In the genomic region with DNA sequence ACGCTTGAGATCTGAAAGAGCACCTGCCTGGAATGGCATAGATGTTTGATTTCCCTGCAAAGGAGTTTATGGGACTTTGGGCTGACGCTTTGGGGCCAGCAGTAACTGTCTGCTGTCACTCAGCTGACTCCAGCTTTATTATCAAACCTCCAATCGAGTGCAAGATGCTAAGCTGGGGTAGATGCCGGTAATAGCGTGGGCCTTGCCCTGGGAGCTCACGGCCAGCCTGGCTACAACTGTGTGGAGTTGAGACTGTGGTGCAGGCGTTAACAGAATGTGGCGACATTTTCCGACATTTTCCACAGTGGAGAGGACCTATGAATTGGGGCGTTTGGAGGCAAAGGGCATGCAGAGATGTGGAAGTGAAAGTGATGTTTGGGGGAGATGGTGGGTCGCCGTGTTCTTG, we compare ENCODE assay signal across 8 cellular contexts. TPM values are rescaled to one million over a fixed set of nuclear protein-coding genes. Genes with fewer than 3 reads are reported as not detected.
DNase-seq lines count a peak whose midpoint lies in the region; ATAC-seq, FAIRE-seq and TF ChIP-seq lines count a peak whose summit lies in the region.

No MANE protein-coding gene starts in this region.

- CTCF ChIA-PET in K562 (lab: Yijun Ruan, JAX; ENCODE audit: low intra/inter-chr PET ratio), result no interaction called here

- H3K9ac ChIP-seq in K562 (ENCODE audit: insufficient read depth in 1 of 2, low read depth in 2 of 2, low read length in 2 of 2), result peak overlapping the region; percentile 65 to 94; a peak in 3 of 4 replicates

- no peak for TF ChIP-seq EP300 in K562 (IDR thresholded peaks at IDR 0.05; ENCODE audit: low read length)

- TF ChIP-seq POLR2A in K562 (conservative IDR thresholded peaks at IDR 0.05), result no peak

- peak overlapping the region; percentile 80 for H3K4me3 ChIP-seq in K562
- H3K4me3 ChIP-seq in mesodermal cell (ENCODE audit: extremely low read depth, insufficient read depth, low read length, poor library complexity, severe bottlenecking), result peak overlapping the region; percentile 76

- in situ Hi-C loops in K562 (cut with MboI), result no loop called here

- no TSS peak for BruUV-seq in K562 (replicated peaks; lab: Mats Ljungman, UMichigan)

- ATAC-seq in stimulated activated naive CD8-positive, alpha-beta T cell treated with anti-CD3 and anti-CD28 coated beads, Interleukin-15, Interleukin-2, amounts not matched to agents 100 U/mL and 50 U/mL, for 24 hours, result no peak
- ATAC-seq in K562 (peak; percentile 6), HG03139 (IDR thresholded peaks at IDR 0.05; ENCODE audit: unreplicated experiment) (no peak), omental fat pad (ENCODE audit: low FRiP score) (no peak)

- no peaks in the 10 kb centered on the region for H3K9me3 Mint-ChIP-seq in stimulated activated naive CD8-positive, alpha-beta T cell treated with anti-CD3 and anti-CD28 coated beads, Interleukin-15, Interleukin-2, amounts not matched to agents 100 ng/mL and 50 ng/mL, for 24 hours

- H3K9me1 ChIP-seq in K562 (ENCODE audit: control insufficient read depth, insufficient read depth, low read length), result no peaks in the 10 kb centered on the region

- H3K36me3 Mint-ChIP-seq in stimulated activated naive CD8-positive, alpha-beta T cell treated with anti-CD3 and anti-CD28 coated beads, Interleukin-15, Interleukin-2, amounts not matched to agents 100 ng/mL and 50 ng/mL, for 24 hours (ENCODE audit: low read depth), result peaks cover 4% of the 10 kb centered on the region

- H3K36me3 ChIP-seq in K562 (ENCODE audit: control insufficient read depth, insufficient read depth, low read length), result no peaks in the 10 kb centered on the region; the same call in 2 of the 3 replicates
- no peaks in the 10 kb centered on the region for H3K36me3 ChIP-seq in mesodermal cell (ENCODE audit: control insufficient read depth, insufficient read depth, low read length)

- peak overlapping the region; percentile 62; the same call in 1 of the 3 replicates for H3K27ac ChIP-seq in K562 (ENCODE audit: extremely low read depth, low read depth, low read length)
- H3K27ac ChIP-seq in mesodermal cell (ENCODE audit: low read depth, low read length, severe bottlenecking), result no peak overlapping the region

- peaks cover 36% of the 10 kb centered on the region for H3K79me2 ChIP-seq in K562 (ENCODE audit: control insufficient read depth, insufficient read depth, low read length)

- FAIRE-seq in K562 (lab: Jason Lieb, UNC), result peak; percentile 61

- H3K27ac Mint-ChIP-seq in stimulated activated naive CD8-positive, alpha-beta T cell treated with anti-CD3 and anti-CD28 coated beads, Interleukin-15, Interleukin-2, amounts not matched to agents 100 ng/mL and 50 ng/mL, for 24 hours, result peak overlapping the region; percentile 84

- no peak overlapping the region for H2AFZ ChIP-seq in K562 (ENCODE audit: low read depth, low read length)

- TF ChIP-seq RAD21 in K562 (CRISPR knock-in tag; conservative IDR thresholded peaks at IDR 0.05 in 1 of 2, IDR thresholded peaks at IDR 0.05 in 1 of 2), result no peak

- TF ChIP-seq CTCF in K562 (IDR thresholded peaks at IDR 0.05 in 2 of 3, conservative IDR thresholded peaks at IDR 0.05 in 1 of 3; ENCODE audit: insufficient read depth in 2 of 3, low read depth in 1 of 3, low read length in 3 of 3) (no peak), omental fat pad (IDR thresholded peaks at IDR 0.05) (no peak)

- no peak for DNase-seq in stimulated activated naive CD8-positive, alpha-beta T cell treated with anti-CD3 and anti-CD28 coated beads, Interleukin-15, Interleukin-2, amounts not matched to agents 100 U/mL and 50 U/mL, for 24 hours
- DNase-seq in K562 (ENCODE audit: extremely low read depth in 1 of 4, low spot score in 3 of 4) (peak in 2 of 4 experiments; percentile 35 to 56), omental fat pad (ENCODE audit: low spot score) (no peak), SIG-M5 treated with dmso at 0.1 percent for 504 hours (lab: John Stamatoyannopoulos, UW; ENCODE audit: unreplicated experiment) (no peak), dedifferentiated amniotic fluid mesenchymal stem cell (ENCODE audit: extremely low spot score) (no peak)

- no peaks in the 10 kb centered on the region for H3K27me3 Mint-ChIP-seq in stimulated activated naive CD8-positive, alpha-beta T cell treated with anti-CD3 and anti-CD28 coated beads, Interleukin-15, Interleukin-2, amounts not matched to agents 100 ng/mL and 50 ng/mL, for 24 hours

- no peaks in the 10 kb centered on the region for H3K9me3 ChIP-seq in K562 (replicated peaks; ENCODE audit: control insufficient read depth, insufficient read depth, low read depth, low read length)
- no peaks in the 10 kb centered on the region for H3K9me3 ChIP-seq in mesodermal cell (ENCODE audit: control insufficient read depth, low read length)

- peaks cover 57% of the 10 kb centered on the region for H3K4me1 Mint-ChIP-seq in stimulated activated naive CD8-positive, alpha-beta T cell treated with anti-CD3 and anti-CD28 coated beads, Interleukin-15, Interleukin-2, amounts not matched to agents 100 ng/mL and 50 ng/mL, for 24 hours (ENCODE audit: low read depth)

- no peaks in the 10 kb centered on the region for H4K20me1 ChIP-seq in K562 (replicated peaks; ENCODE audit: control insufficient read depth, insufficient read depth, low read length)

- POLR2A ChIA-PET in K562 (lab: Yijun Ruan, JAX), result interaction anchor here (0.6 to 1.2 kb wide), 3 partner anchors 9 to 38 kb away, joined by 3 to 4 read pairs (median 4); no protein-coding TSS in a partner anchor

- peak overlapping the region; percentile 83 for H3K4me2 ChIP-seq in K562 (ENCODE audit: insufficient read depth, low read length)

- peaks cover 53 to 57% of the 10 kb centered on the region in 2 experiments for H3K4me1 ChIP-seq in K562 (replicated peaks in 1 of 2; ENCODE audit: control insufficient read depth in 2 of 2, insufficient read depth in 2 of 2, low read length in 2 of 2)
- H3K4me1 ChIP-seq in mesodermal cell (ENCODE audit: control insufficient read depth, insufficient read depth, low read length, poor library complexity, severe bottlenecking), result peaks cover 20% of the 10 kb centered on the region

- no peaks in the 10 kb centered on the region for H3K27me3 ChIP-seq in K562 (ENCODE audit: control insufficient read depth in 2 of 2, insufficient read depth in 2 of 2, low read length in 2 of 2)

- peak overlapping the region; percentile 75 for H3K4me3 Mint-ChIP-seq in stimulated activated naive CD8-positive, alpha-beta T cell treated with anti-CD3 and anti-CD28 coated beads, Interleukin-15, Interleukin-2, amounts not matched to agents 100 ng/mL and 50 ng/mL, for 24 hours

- intact Hi-C loops in K562 (cut with micrococcal nuclease), result loop anchor here (5.0 kb wide), 1 partner anchor 382 kb away; no protein-coding TSS in a partner anchor

- 34% methylated on average over 12 of the region's 12 CpGs for WGBS in K562 (ENCODE audit: insufficient coverage, low coverage, missing lambda C conversion rate)
- 93 to 94% methylated on average over 11 to 12 of the region's 12 CpGs for WGBS in mesodermal cell (ENCODE audit: insufficient coverage in 2 of 2), 2 experiments

TF ChIP-seq in K562, 482 proteins besides CTCF, POLR2A, EP300 and RAD21 (continues in another document):
- TF ChIP-seq POLR3A (IDR thresholded peaks at IDR 0.05; ENCODE audit: borderline replicate concordance, extremely low read depth, insufficient read depth, insufficient read length), result no peak

RNA-seq across cellular contexts. Expression of gene CHST12, which starts 1.3 kb away (rescaled TPM):
- 5.2 and 11.8 TPM in 2 replicates for total RNA-seq in K562 (2011; cell fraction: chromatin; rRNA removed; ENCODE audit: low replicate concordance)
- 6.2 and 7.2 TPM in 2 replicates for total RNA-seq in K562 (2011; cell fraction: nucleolus; rRNA removed)
- 5.4 and 5.7 TPM in 2 replicates for total RNA-seq in K562 (2011; cell fraction: nucleoplasm; rRNA removed)
- total RNA-seq in K562 (2014; rRNA removed) (8.2 and 8.9 TPM in 2 replicates), K562 (2014; rRNA removed; fragmentation: Illumina TruSeq; extraction: Trizol) (0.84 and 1.1 TPM in 2 replicates), K562 (2015; rRNA removed; fragmentation: Illumina TruSeq; extraction: Trizol) (4.0 and 4.2 TPM in 2 replicates), K562 (2021) (17.3 and 19.8 TPM in 2 replicates), omental fat pad (10 to 100 TPM in 3 of 4 donors, 1 to 10 TPM in 1; 7.9 to 18.3 (median 11.3) TPM)
- polyA plus RNA-seq in K562 (2011; rRNA removed) (3.6 and 6.8 TPM in 2 replicates), K562 (2014; fragmentation: Illumina TruSeq; extraction: Trizol) (2.1 and 5.7 TPM in 2 replicates), K562 (2014; fragmentation: Nextera tagmentation; extraction: Ambion mirVana) (under 1 TPM; 0.18 to 0.24 TPM), K562 (2014; rRNA removed) (10.3 and 10.6 TPM in 2 replicates)
- 10.4 and 21.4 TPM in 2 replicates for polyA plus RNA-seq in K562 (2011; cell fraction: cytosol; rRNA removed)
- 5.1 and 6.2 TPM in 2 replicates for polyA plus RNA-seq in K562 (2011; cell fraction: nucleus; rRNA removed)
- polyA plus RNA-seq in K562 (2012), result 10.2 and 24.4 TPM in 2 replicates
- 1.3 and 1.8 TPM in 2 replicates for polyA minus RNA-seq in K562 (2011; rRNA and poly(A)+ RNA removed)
- polyA minus RNA-seq in K562 (2011; cell fraction: cytosol; rRNA and poly(A)+ RNA removed), result 6.8 and 9.4 TPM in 2 replicates
- polyA minus RNA-seq in K562 (2011; cell fraction: nucleus; rRNA and poly(A)+ RNA removed), result 1.6 and 2.2 TPM in 2 replicates
- polyA plus RNA-seq in mesodermal cell (2013, experiment 1 of 2), result 20.6 TPM
- 15.7 TPM for polyA plus RNA-seq in mesodermal cell (2013, experiment 2 of 2)

RNA-seq across cellular contexts. Expression of gene EIF3B, which starts 50.1 kb away (rescaled TPM):
- total RNA-seq in K562 (2011; cell fraction: chromatin; rRNA removed; ENCODE audit: low replicate concordance), result 583 and 880 TPM in 2 replicates
- 353 and 358 TPM in 2 replicates for total RNA-seq in K562 (2011; cell fraction: nucleolus; rRNA removed)
- total RNA-seq in K562 (2011; cell fraction: nucleoplasm; rRNA removed), result 465 and 579 TPM in 2 replicates
- total RNA-seq in K562 (2014; rRNA removed) (334 and 358 TPM in 2 replicates), K562 (2014; rRNA removed; fragmentation: Illumina TruSeq; extraction: Trizol) (357 and 410 TPM in 2 replicates), K562 (2015; rRNA removed; fragmentation: Illumina TruSeq; extraction: Trizol) (407 and 420 TPM in 2 replicates), K562 (2021) (387 and 416 TPM in 2 replicates), omental fat pad (100 to 1,000 TPM; 116 to 251 (median 122) TPM)
- polyA plus RNA-seq in K562 (2011; rRNA removed) (216 and 279 TPM in 2 replicates), K562 (2014; fragmentation: Illumina TruSeq; extraction: Trizol) (494 and 496 TPM in 2 replicates), K562 (2014; fragmentation: Nextera tagmentation; extraction: Ambion mirVana) (10 to 100 TPM; 25.9 to 57.6 TPM), K562 (2014; rRNA removed) (263 and 278 TPM in 2 replicates)
- 139 and 199 TPM in 2 replicates for polyA plus RNA-seq in K562 (2011; cell fraction: cytosol; rRNA removed)
- polyA plus RNA-seq in K562 (2011; cell fraction: nucleus; rRNA removed), result 409 and 424 TPM in 2 replicates
- 202 and 329 TPM in 2 replicates for polyA plus RNA-seq in K562 (2012)
- polyA minus RNA-seq in K562 (2011; rRNA and poly(A)+ RNA removed), result 295 and 299 TPM in 2 replicates
- 126 and 190 TPM in 2 replicates for polyA minus RNA-seq in K562 (2011; cell fraction: cytosol; rRNA and poly(A)+ RNA removed)
- polyA minus RNA-seq in K562 (2011; cell fraction: nucleus; rRNA and poly(A)+ RNA removed), result 97.9 and 165 TPM in 2 replicates
- polyA plus RNA-seq in mesodermal cell (2013, experiment 1 of 2), result 126 TPM
- 123 TPM for polyA plus RNA-seq in mesodermal cell (2013, experiment 2 of 2)
